In the genomic region with DNA sequence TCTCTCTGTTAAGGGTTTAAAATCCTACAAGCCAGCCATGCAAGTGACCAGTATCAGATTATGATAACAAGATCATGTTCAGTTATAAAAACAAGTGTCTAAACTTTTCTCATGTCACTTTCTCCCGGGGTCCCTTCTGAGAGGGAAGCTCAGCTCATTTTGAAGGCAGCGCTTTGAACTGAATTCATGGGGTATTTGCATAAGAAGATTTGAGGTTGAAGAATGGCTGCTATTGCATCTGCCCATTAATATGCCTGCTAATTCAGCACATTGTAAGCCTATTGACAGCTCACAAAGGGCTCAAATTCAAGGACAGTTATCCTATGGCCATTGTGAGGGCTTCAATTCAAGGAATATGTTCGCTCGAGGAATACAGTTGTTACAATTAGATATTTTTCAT, we compare ENCODE assay signal across 15 cellular contexts.
DNase-seq lines count a peak whose midpoint lies in the region; ATAC-seq and TF ChIP-seq lines count a peak whose summit lies in the region.
"Had no signal": no experiment of that assay in that cellular context is flagged by ENCODE, and none has a peak within 500 bp of the region (broad histone marks: within the 10 kb centered on the region; RNA-seq: fewer than 3 reads in every experiment).

No MANE protein-coding gene starts in this region.

- H2BK120ac ChIP-seq in neuronal stem cell (ENCODE audit: low read depth, low read length) = no peak overlapping the region

- no peaks in the 10 kb centered on the region for H3K36me3 Mint-ChIP-seq in natural killer cell treated with Interleukin-12 subunit alpha and Interleukin-12 subunit beta and Interleukin-15 and Interleukin-18, amount 100 ng/mL, for 72 hours
- H3K36me3 Mint-ChIP-seq: CD4-positive, alpha-beta memory T cell; IgD-negative memory B cell had no signal

- H3K27ac Mint-ChIP-seq in natural killer cell treated with Interleukin-12 subunit alpha and Interleukin-12 subunit beta and Interleukin-15 and Interleukin-18, amount 100 ng/mL, for 72 hours = no peak overlapping the region
- H3K27ac Mint-ChIP-seq: CD4-positive, alpha-beta memory T cell; IgD-negative memory B cell had no signal

- H3K9me3 ChIP-seq in HAP-1 (no peaks in the 10 kb centered on the region), neuronal stem cell (replicated peaks in 1 of 2; ENCODE audit: control insufficient read depth in 2 of 2, insufficient read depth in 1 of 2, low read depth in 1 of 2, low read length in 2 of 2) (peaks cover 2 to 5% of the 10 kb centered on the region in 2 donors)
- H3K9me3 ChIP-seq: A549, BE2C had no signal

- no peak overlapping the region for H3K4me2 ChIP-seq in neuronal stem cell (ENCODE audit: insufficient read depth, low read length, poor library complexity, severe bottlenecking)
- H3K4me2 ChIP-seq: A549 had no signal

- H3K18ac ChIP-seq in neuronal stem cell (ENCODE audit: low read length) = no peak overlapping the region

- H3K27me3 ChIP-seq in HAP-1 (ENCODE audit: low read depth) (no peaks in the 10 kb centered on the region), neuronal stem cell (ENCODE audit: control insufficient read depth in 3 of 3, insufficient read depth in 3 of 3, low read depth in 1 of 3, low read length in 3 of 3) (peaks cover 0 to 54% (median 0%) of the 10 kb centered on the region in 3 experiments)

- peaks cover 19 to 37% of the 10 kb centered on the region in 2 donors for H3K27me3 Mint-ChIP-seq in natural killer cell treated with Interleukin-12 subunit alpha and Interleukin-12 subunit beta and Interleukin-15 and Interleukin-18, amount 100 ng/mL, for 72 hours

- H3K4me3 Mint-ChIP-seq in natural killer cell treated with Interleukin-12 subunit alpha and Interleukin-12 subunit beta and Interleukin-15 and Interleukin-18, amount 100 ng/mL, for 72 hours = no peak overlapping the region
- H3K4me3 Mint-ChIP-seq: CD4-positive, alpha-beta memory T cell had no signal

- no peaks in the 10 kb centered on the region for H3K79me1 ChIP-seq in neuronal stem cell (ENCODE audit: low read depth, low read length)

- H3K23ac ChIP-seq in neuronal stem cell (ENCODE audit: low read depth, low read length, poor library complexity) = no peak overlapping the region

- H2AFZ ChIP-seq in neuronal stem cell (ENCODE audit: low read length) = peak overlapping the region; percentile 80

- H2BK5ac ChIP-seq in neuronal stem cell (ENCODE audit: low read length) = no peak overlapping the region

- no peak overlapping the region for H2BK15ac ChIP-seq in neuronal stem cell (ENCODE audit: low read length)

- no peak overlapping the region for H4K8ac ChIP-seq in neuronal stem cell (ENCODE audit: low read depth, low read length)

- H3K27ac ChIP-seq in VCaP = peak overlapping the region; percentile 25
- no peak overlapping the region for H3K27ac ChIP-seq in neuronal stem cell (replicated peaks; ENCODE audit: low read length)
- H3K27ac ChIP-seq: A549, C4-2B had no signal

- H3K9me3 Mint-ChIP-seq in natural killer cell treated with Interleukin-12 subunit alpha and Interleukin-12 subunit beta and Interleukin-15 and Interleukin-18, amount 100 ng/mL, for 72 hours = no peaks in the 10 kb centered on the region

- H3K4ac ChIP-seq in neuronal stem cell (ENCODE audit: low read length) = no peak overlapping the region

- no peak overlapping the region for H3K14ac ChIP-seq in neuronal stem cell (ENCODE audit: low read length)

- no peaks in the 10 kb centered on the region for H3K36me3 ChIP-seq in HAP-1 (replicated peaks)
- no peaks in the 10 kb centered on the region for H3K36me3 ChIP-seq in neuronal stem cell (replicated peaks in 1 of 2; ENCODE audit: control insufficient read depth in 2 of 2, insufficient read depth in 2 of 2, low read length in 2 of 2)
- H3K36me3 ChIP-seq: BE2C had no signal

- WGBS in neuronal stem cell (ENCODE audit: extremely low coverage in 2 of 2, insufficient read length in 2 of 2, insufficient replicate concordance in 1 of 2), 2 donors = no CpG with 5 or more reads among the region's 4 CpGs

- H2AK5ac ChIP-seq in neuronal stem cell (ENCODE audit: low read depth, low read length) = no peak overlapping the region

- no peak overlapping the region for H3K9ac ChIP-seq in neuronal stem cell (ENCODE audit: low read depth, low read length, poor library complexity)

- DNase-seq in HAP-1 (ENCODE audit: low spot score in 2 of 2) (peak; percentile 61 to 94), left kidney (ENCODE audit: low read depth, low spot score) (peak; percentile 15), neuronal stem cell (ENCODE audit: low spot score) (no peak), germinal center (ENCODE audit: low spot score) (no peak)
- no peak for DNase-seq in natural killer cell treated with Interleukin-12 subunit alpha and Interleukin-12 subunit beta and Interleukin-15 and Interleukin-18, amount 100 ng/mL, for 72 hours (ENCODE audit: low spot score)
- DNase-seq: BE2C; CD4-positive, alpha-beta memory T cell; DMS79 treated with DMSO at 0.1 percent for 48 hours; EL had no signal

- no peak for TF ChIP-seq CTCF in VCaP (conservative IDR thresholded peaks at IDR 0.05)

- ATAC-seq in natural killer cell treated with Interleukin-12 subunit alpha and Interleukin-12 subunit beta and Interleukin-15 and Interleukin-18, amount 100 ng/mL, for 72 hours = no peak
- ATAC-seq in HG02588 (IDR thresholded peaks at IDR 0.05; ENCODE audit: unreplicated experiment) = no peak
- ATAC-seq: HCT116 had no signal

- no peak overlapping the region for H4K91ac ChIP-seq in neuronal stem cell (ENCODE audit: low read depth, low read length, poor library complexity)

- H3K4me1 ChIP-seq in HAP-1 (peaks cover 15% of the 10 kb centered on the region), neuronal stem cell (ENCODE audit: control insufficient read depth in 2 of 2, insufficient read depth in 1 of 2, low read depth in 1 of 2, low read length in 2 of 2) (peaks cover 4 to 24% of the 10 kb centered on the region in 2 donors)
- H3K4me1 ChIP-seq: A549, BE2C had no signal

- no peak overlapping the region for H2BK12ac ChIP-seq in neuronal stem cell (ENCODE audit: low read length)

- H3K4me1 Mint-ChIP-seq in natural killer cell treated with Interleukin-12 subunit alpha and Interleukin-12 subunit beta and Interleukin-15 and Interleukin-18, amount 100 ng/mL, for 72 hours (ENCODE audit: low read depth in 2 of 2) = no peaks in the 10 kb centered on the region
- H3K4me1 Mint-ChIP-seq: CD4-positive, alpha-beta memory T cell; IgD-negative memory B cell had no signal

- H3K4me3 ChIP-seq in HAP-1 = no peak overlapping the region
- peak overlapping the region in 1 of 2 donors; percentile 33 for H3K4me3 ChIP-seq in neuronal stem cell (ENCODE audit: low read length in 2 of 2)
- H3K4me3 ChIP-seq: A549 had no signal

- in situ Hi-C loops in HAP-1 (cut with MboI; ENCODE audit: low sequenced_read_pairs) = no loop called here

Comparison
In these comparisons a context has a peak if more than half of its experiments do, and no peak if none do; other contexts are left out.
1. DNase-seq: peak in HAP-1 (2 of 2) and left kidney (single experiment); none in neuronal stem cell (single experiment), natural killer cell treated with Interleukin-12 subunit alpha and Interleukin-12 subunit beta and Interleukin-15 and Interleukin-18, amount 100 ng/mL, for 72 hours (single experiment) and germinal center (single experiment).